ENCODE assay signal across 15 cellular contexts in the genomic region with DNA sequence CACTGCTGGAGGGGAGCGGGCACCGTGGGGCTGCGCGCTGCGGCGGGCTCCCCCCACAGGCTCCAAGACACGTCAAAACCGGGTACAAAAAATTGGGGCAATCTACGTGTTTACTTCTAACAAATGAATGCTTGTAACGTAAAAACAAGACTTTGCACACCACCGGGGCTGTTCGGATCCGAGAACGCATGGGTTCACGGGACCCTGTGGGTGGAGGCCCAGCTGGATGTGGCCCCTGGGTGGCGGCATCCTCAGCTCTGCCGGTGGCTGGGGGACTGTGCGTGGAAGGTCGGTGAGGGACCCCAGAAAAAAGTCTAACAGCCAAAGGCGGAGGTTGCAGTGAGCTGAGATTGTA. TPM values are rescaled to one million over a fixed set of nuclear protein-coding genes. Genes with fewer than 3 reads are reported as not detected.
"Had no signal": no experiment of that assay in that cellular context is flagged by ENCODE, and none has a peak within 500 bp of the region (broad histone marks: within the 10 kb centered on the region; RNA-seq: fewer than 3 reads in every experiment).

No MANE protein-coding gene starts in this region.

- H3K4me3 ChIP-seq: cardiac muscle cell, coronary artery, left lung, mucosa of descending colon, thyroid gland, uterus had no signal

- H3K9me3 Mint-ChIP-seq: activated naive CD4-positive, alpha-beta T cell treated with anti-CD3 and anti-CD28 coated beads, Interleukin-2, amount 50 U/mL, for 72 hours; activated T-helper 1 cell treated with anti-CD3 and anti-CD28 coated beads, Interleukin-12 subunit alpha, Interleukin-12 subunit beta, Interleukin-2, Interleukin-4 antibody, amounts not matched to agents 30 ng/mL and 10 ng/mL and 1 ng/mL, durations not matched to agents 14 hours and 24 hours and 36 hours; stimulated activated naive B cell treated with anti-CD40 and anti-IgM and Interleukin-4, amounts not matched to agents 10 μg/mL and 1 μg/mL and 100 μg/mL, for 72 hours; T-cell had no signal

- H3K36me3 Mint-ChIP-seq: activated naive CD4-positive, alpha-beta T cell treated with anti-CD3 and anti-CD28 coated beads, Interleukin-2, amount 50 U/mL, for 72 hours; naive thymus-derived CD4-positive, alpha-beta T cell; stimulated activated naive B cell treated with anti-CD40 and anti-IgM and Interleukin-4, amounts not matched to agents 10 μg/mL and 1 μg/mL and 100 μg/mL, for 72 hours; T-cell had no signal

- H3K9me3 ChIP-seq: left lung, mucosa of descending colon, thyroid gland, uterus had no signal

- H3K27me3 ChIP-seq: thyroid gland, uterus had no signal

- H3K27ac ChIP-seq: cardiac muscle cell, coronary artery, foreskin keratinocyte, left lung, thyroid gland, uterus had no signal

- H3K4me1 ChIP-seq: foreskin keratinocyte, thyroid gland, uterus had no signal

- H3K36me3 ChIP-seq: cardiac muscle cell, left lung, thyroid gland, uterus had no signal

- H3K27ac Mint-ChIP-seq: activated CD8-positive, alpha-beta T cell treated with anti-CD3 and anti-CD28 coated beads, Interleukin-2, amount 10 ng/mL, durations not matched to agents 7 days and 5 days; activated naive CD4-positive, alpha-beta T cell treated with anti-CD3 and anti-CD28 coated beads, Interleukin-2, amount 50 U/mL, for 72 hours; activated T-helper 1 cell treated with anti-CD3 and anti-CD28 coated beads, Interleukin-12 subunit alpha, Interleukin-12 subunit beta, Interleukin-2, Interleukin-4 antibody, amounts not matched to agents 30 ng/mL and 10 ng/mL and 1 ng/mL, durations not matched to agents 14 hours and 24 hours and 36 hours; naive thymus-derived CD4-positive, alpha-beta T cell; stimulated activated naive B cell treated with anti-CD40 and anti-IgM and Interleukin-4, amounts not matched to agents 10 μg/mL and 1 μg/mL and 100 μg/mL, for 72 hours had no signal

- H3K4me3 Mint-ChIP-seq: activated CD8-positive, alpha-beta T cell treated with anti-CD3 and anti-CD28 coated beads, Interleukin-2, amount 10 ng/mL, durations not matched to agents 7 days and 5 days; activated T-helper 1 cell treated with anti-CD3 and anti-CD28 coated beads, Interleukin-12 subunit alpha, Interleukin-12 subunit beta, Interleukin-2, Interleukin-4 antibody, amounts not matched to agents 30 ng/mL and 10 ng/mL and 1 ng/mL, durations not matched to agents 14 hours and 24 hours and 36 hours; naive thymus-derived CD4-positive, alpha-beta T cell; stimulated activated naive B cell treated with anti-CD40 and anti-IgM and Interleukin-4, amounts not matched to agents 10 μg/mL and 1 μg/mL and 100 μg/mL, for 72 hours had no signal

RNA-seq across cellular contexts. Expression of gene SLC7A10, which starts 10.3 kb away (rescaled TPM):
- total RNA-seq: activated CD8-positive, alpha-beta T cell treated with anti-CD3 and anti-CD28 coated beads, Interleukin-2, amount 10 ng/mL, durations not matched to agents 7 days and 5 days; activated naive CD4-positive, alpha-beta T cell treated with anti-CD3 and anti-CD28 coated beads, Interleukin-2, amount 50 U/mL, for 72 hours; activated T-helper 1 cell treated with anti-CD3 and anti-CD28 coated beads, Interleukin-12 subunit alpha, Interleukin-12 subunit beta, Interleukin-2, Interleukin-4 antibody, amounts not matched to agents 30 ng/mL and 10 ng/mL and 1 ng/mL, durations not matched to agents 14 hours and 24 hours and 36 hours; cardiac muscle cell; foreskin keratinocyte; kidney; mucosa of descending colon; naive thymus-derived CD4-positive, alpha-beta T cell; renal cortical epithelial cell; T-cell; uterus had no signal
- polyA plus RNA-seq: cardiac muscle cell; foreskin keratinocyte; naive thymus-derived CD4-positive, alpha-beta T cell had no signal

RNA-seq across cellular contexts. Expression of gene LRP3, which starts 41.8 kb away (rescaled TPM):
- total RNA-seq: activated CD8-positive, alpha-beta T cell treated with anti-CD3 and anti-CD28 coated beads, Interleukin-2, amount 10 ng/mL, durations not matched to agents 7 days and 5 days had no signal
- polyA plus RNA-seq: naive thymus-derived CD4-positive, alpha-beta T cell had no signal
